In the genomic region with DNA sequence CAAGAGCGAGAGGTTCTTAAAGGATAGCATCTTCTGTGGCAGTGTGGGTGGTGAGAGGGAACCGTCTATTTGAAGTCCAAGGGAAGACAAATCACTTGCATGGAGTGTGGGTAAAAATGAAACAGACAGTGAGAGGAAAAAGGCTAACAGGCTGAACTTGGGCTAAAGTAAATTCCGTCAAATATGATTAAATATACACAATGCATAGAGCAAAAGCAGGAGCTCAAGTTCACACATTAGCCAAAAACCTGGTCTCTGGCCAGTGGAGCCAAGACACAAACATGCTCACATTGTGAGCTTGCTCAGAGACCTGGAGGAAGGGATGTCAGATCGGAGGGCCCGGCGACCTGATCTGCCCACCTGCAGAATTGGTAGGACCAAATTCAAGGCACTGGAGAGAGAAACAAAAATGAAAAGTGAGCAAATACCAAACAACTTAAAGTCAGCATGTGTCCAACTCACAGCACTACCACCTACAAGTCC, we compare ENCODE assay signal across 21 cellular contexts.
A peak's percentile ranks its signal among the peaks of the same experiment; 100 is the strongest.
DNase-seq lines count a peak whose midpoint lies in the region; ATAC-seq, FAIRE-seq and TF ChIP-seq lines count a peak whose summit lies in the region.
"Had no signal": no experiment of that assay in that cellular context is flagged by ENCODE, and none has a peak within 500 bp of the region (broad histone marks: within the 10 kb centered on the region; RNA-seq: fewer than 3 reads in every experiment).

No MANE protein-coding gene starts in this region.

- 0 out of 2 replicates have a peak overlapping the region, but pooled peaks have one; percentile 3 for H2AFZ ChIP-seq in OCI-LY7 (ENCODE audit: low read length)
- H2AFZ ChIP-seq in H1 (ENCODE audit: low read length) = 0 out of 2 replicates have a peak overlapping the region, but pooled peaks have one; percentile 52
- no peak overlapping the region for H2AFZ ChIP-seq in Karpas-422 (ENCODE audit: low read length)

- no TSS peak for BruUV-seq in OCI-LY7 (replicated peaks; lab: Mats Ljungman, UMichigan)

- no peak overlapping the region for H4K91ac ChIP-seq in H1 (replicated peaks; ENCODE audit: insufficient read length, low read length)

- H3K9me3 ChIP-seq in OCI-LY7 (ENCODE audit: low read length) (peaks cover 5% of the 10 kb centered on the region; the same call in 1 of the 2 replicates), H1 (ENCODE audit: insufficient read depth in 2 of 2, low read depth in 1 of 2, low read length in 1 of 2) (no peaks in the 10 kb centered on the region), sigmoid colon (no peaks in the 10 kb centered on the region), Karpas-422 (ENCODE audit: low read length) (no peaks in the 10 kb centered on the region)
- H3K9me3 ChIP-seq: MG63 had no signal

- H3K27ac Mint-ChIP-seq in mesothelial cell of epicardium = peak overlapping the region; percentile 66
- H3K27ac Mint-ChIP-seq in stimulated activated effector memory CD8-positive, alpha-beta T cell treated with anti-CD3 and anti-CD28 coated beads, Interleukin-12 subunit alpha, Interleukin-12 subunit beta, amount 100 ng/mL, for 72 hours = no peak overlapping the region
- H3K27ac Mint-ChIP-seq: B cell had no signal

- no peak for FAIRE-seq in H1 (lab: Jason Lieb, UNC)
- FAIRE-seq: A204.1, GM19239, RCC 7860 had no signal

- DNase-seq in OCI-LY7 (ENCODE audit: low spot score) (no peak), H1 (ENCODE audit: low read depth in 1 of 2, low spot score in 2 of 2) (no peak), mesothelial cell of epicardium (ENCODE audit: low spot score in 2 of 2, unreplicated experiment in 2 of 2) (no peak), sigmoid colon (no peak), Karpas-422 (no peak)
- DNase-seq in stimulated activated effector memory CD8-positive, alpha-beta T cell treated with anti-CD3 and anti-CD28 coated beads, Interleukin-12 subunit alpha, Interleukin-12 subunit beta, amount 100 ng/mL, for 72 hours (ENCODE audit: low spot score in 2 of 2) = no peak
- DNase-seq: EL, GF-D8, MG63, NCI-H1048, NCI-H1417 treated with DMSO at 0.1 percent for 48 hours, NCI-H187 treated with DMSO at 0.1 percent for 48 hours, NCI-H345, NCI-H524, NCI-H774, SW 1271 had no signal

- H3K14ac ChIP-seq in H1 (ENCODE audit: insufficient read length) = no peak overlapping the region

- no peaks in the 10 kb centered on the region for H4K20me1 ChIP-seq in OCI-LY7 (ENCODE audit: insufficient read depth, low read length)
- H4K20me1 ChIP-seq in H1 (replicated peaks in 1 of 2; ENCODE audit: control insufficient read depth in 1 of 2, insufficient read depth in 2 of 2, low read length in 2 of 2) = no peaks in the 10 kb centered on the region
- H4K20me1 ChIP-seq in Karpas-422 (ENCODE audit: insufficient read depth, low read depth, low read length) = no peaks in the 10 kb centered on the region

- H4K8ac ChIP-seq in H1 (ENCODE audit: extremely low read depth, insufficient read depth, low read length) = no peak overlapping the region

- H3K4me1 ChIP-seq in OCI-LY7 (ENCODE audit: insufficient read depth, low read length, poor library complexity, severe bottlenecking) (peaks cover 26% of the 10 kb centered on the region), H1 (replicated peaks in 1 of 4; ENCODE audit: control insufficient read depth in 3 of 4, insufficient read depth in 4 of 4, low read length in 3 of 4) (no peaks in the 10 kb centered on the region; a peak in 1 of 7 replicates), sigmoid colon (peaks cover 0 to 13% (median 0%) of the 10 kb centered on the region in 4 donors), Karpas-422 (ENCODE audit: low read length) (no peaks in the 10 kb centered on the region)

- H3K56ac ChIP-seq in H1 (replicated peaks; ENCODE audit: insufficient read length, low read depth, low read length) = no peak overlapping the region

- no peak overlapping the region for H3K23ac ChIP-seq in H1 (ENCODE audit: insufficient read length)

- H3K23me2 ChIP-seq in H1 (ENCODE audit: low read depth, low read length) = no peaks in the 10 kb centered on the region

- H3K4me2 ChIP-seq in OCI-LY7 (ENCODE audit: low read length) (no peak overlapping the region), H1 (ENCODE audit: insufficient read depth in 1 of 2, low read depth in 2 of 2, low read length in 2 of 2) (no peak overlapping the region), Karpas-422 (ENCODE audit: low read depth, low read length, poor library complexity, severe bottlenecking) (no peak overlapping the region)

- no peak overlapping the region for H3K4ac ChIP-seq in H1 (replicated peaks; ENCODE audit: insufficient read length, low read depth, low read length)

- no peak overlapping the region; the same call in 1 of the 2 replicates for H2BK12ac ChIP-seq in H1 (ENCODE audit: low read depth, low read length)

- no peak for ATAC-seq in GM19328 (IDR thresholded peaks at IDR 0.05; ENCODE audit: unreplicated experiment)
- no peak for ATAC-seq in stimulated activated effector memory CD8-positive, alpha-beta T cell treated with anti-CD3 and anti-CD28 coated beads, Interleukin-12 subunit alpha, Interleukin-12 subunit beta, amount 100 ng/mL, for 72 hours

- no peaks in the 10 kb centered on the region for H3K79me1 ChIP-seq in H1 (ENCODE audit: low read depth, low read length)

- no peaks in the 10 kb centered on the region for H3K9me3 Mint-ChIP-seq in mesothelial cell of epicardium
- H3K9me3 Mint-ChIP-seq in stimulated activated effector memory CD8-positive, alpha-beta T cell treated with anti-CD3 and anti-CD28 coated beads, Interleukin-12 subunit alpha, Interleukin-12 subunit beta, amount 100 ng/mL, for 72 hours = no peaks in the 10 kb centered on the region

- 0 out of 2 replicates have a peak overlapping the region, but pooled peaks have one; percentile 18 for H2BK20ac ChIP-seq in H1 (ENCODE audit: low read length)

- H3K27ac ChIP-seq in OCI-LY7 (ENCODE audit: low read depth, low read length, poor library complexity, severe bottlenecking) = no peak overlapping the region
- H3K27ac ChIP-seq in H1 (ENCODE audit: low read depth, low read length) = no peak overlapping the region
- H3K27ac ChIP-seq in sigmoid colon = peak overlapping the region in 3 of 4 donors; percentile 6 to 54 (median 42)
- no peak overlapping the region for H3K27ac ChIP-seq in Karpas-422 (ENCODE audit: low read length)

- no peak overlapping the region for H2BK5ac ChIP-seq in H1 (ENCODE audit: low read depth, low read length)

- CTCF ChIA-PET in OCI-LY7 (lab: Charles Lee; ENCODE audit: unreplicated experiment) = interaction anchor here (1.0 kb wide), 1 partner anchor 195 kb away, joined by 3 read pairs; no protein-coding TSS in a partner anchor
- CTCF ChIA-PET in H1 (lab: Charles Lee; ENCODE audit: partially characterized antibody) = interaction anchor here (1.2 to 1.7 kb wide), 3 partner anchors 17 to 200 kb away, joined by 3 to 6 read pairs (median 3); no protein-coding TSS in a partner anchor

- H3K27me3 ChIP-seq in H1 (replicated peaks in 1 of 4; ENCODE audit: control insufficient read depth in 3 of 4, extremely low read depth in 1 of 4, insufficient read depth in 3 of 4, low read length in 3 of 4) = no peaks in the 10 kb centered on the region
- no peaks in the 10 kb centered on the region for H3K27me3 ChIP-seq in sigmoid colon
- no peaks in the 10 kb centered on the region for H3K27me3 ChIP-seq in Karpas-422 (ENCODE audit: low read length)
- H3K27me3 ChIP-seq: MG63 had no signal

- H3K9me2 ChIP-seq in OCI-LY7 (ENCODE audit: insufficient read depth, low read length) (no peaks in the 10 kb centered on the region), Karpas-422 (replicated peaks; ENCODE audit: insufficient read depth, low read length) (no peaks in the 10 kb centered on the region)

- H2AK5ac ChIP-seq in H1 (ENCODE audit: low read depth, low read length) = no peak overlapping the region

- H3K36me3 Mint-ChIP-seq in mesothelial cell of epicardium = no peaks in the 10 kb centered on the region
- H3K36me3 Mint-ChIP-seq in stimulated activated effector memory CD8-positive, alpha-beta T cell treated with anti-CD3 and anti-CD28 coated beads, Interleukin-12 subunit alpha, Interleukin-12 subunit beta, amount 100 ng/mL, for 72 hours = no peaks in the 10 kb centered on the region

- TF ChIP-seq POLR2A in H1 (IDR thresholded peaks at IDR 0.05; ENCODE audit: control extremely low read depth in 1 of 2, low read depth in 2 of 2, low read length in 2 of 2) (no peak), sigmoid colon (IDR thresholded peaks at IDR 0.05) (no peak)

- H3K9ac ChIP-seq in H1 (replicated peaks in 1 of 4; ENCODE audit: extremely low read depth in 1 of 4, low read depth in 3 of 4, low read length in 3 of 4) (no peak overlapping the region), Karpas-422 (ENCODE audit: low read length) (no peak overlapping the region)

- POLR2A ChIA-PET in OCI-LY7 (lab: Charles Lee) (interaction anchor here (1.3 kb wide), 1 partner anchor 214 kb away, joined by 4 read pairs; no protein-coding TSS in a partner anchor), H1 (lab: Charles Lee; ENCODE audit: partially characterized antibody) (no interaction called here)

- H3K36me3 ChIP-seq in OCI-LY7 (ENCODE audit: insufficient read depth, low read length) (no peaks in the 10 kb centered on the region), H1 (ENCODE audit: control insufficient read depth in 2 of 4, insufficient read depth in 4 of 4, low read length in 3 of 4) (no peaks in the 10 kb centered on the region), sigmoid colon (no peaks in the 10 kb centered on the region), Karpas-422 (ENCODE audit: insufficient read depth, low read length) (no peaks in the 10 kb centered on the region)
- H3K36me3 ChIP-seq: MG63 had no signal

- H3K4me3 Mint-ChIP-seq in mesothelial cell of epicardium = no peak overlapping the region
- no peak overlapping the region for H3K4me3 Mint-ChIP-seq in stimulated activated effector memory CD8-positive, alpha-beta T cell treated with anti-CD3 and anti-CD28 coated beads, Interleukin-12 subunit alpha, Interleukin-12 subunit beta, amount 100 ng/mL, for 72 hours
- H3K4me3 Mint-ChIP-seq: B cell had no signal

- TF ChIP-seq EP300 in H1 (IDR thresholded peaks at IDR 0.05; ENCODE audit: borderline replicate concordance in 1 of 2, low read depth in 2 of 2, low read length in 2 of 2) = no peak
- no peak for TF ChIP-seq EP300 in sigmoid colon (IDR thresholded peaks at IDR 0.05)

- TF ChIP-seq RAD21 in H1 (IDR thresholded peaks at IDR 0.05 in 1 of 2, conservative IDR thresholded peaks at IDR 0.05 in 1 of 2; ENCODE audit: low read depth in 2 of 2, low read length in 2 of 2) = no peak

- WGBS in H1 (ENCODE audit: extremely low coverage in 1 of 2, insufficient coverage in 1 of 2, insufficient read length in 1 of 2, insufficient replicate concordance in 2 of 2, low coverage in 1 of 2, low lambda C conversion rate in 2 of 2, missing lambda C conversion rate in 1 of 2), 2 experiments = 80% methylated on average over 6 of the region's 6 CpGs; no CpG with 5 or more reads in 1 of the 2 experiments
- WGBS in sigmoid colon, 2 donors = 85 to 89% methylated on average over 6 of the region's 6 CpGs

- no peak for TF ChIP-seq CTCF in OCI-LY7 (conservative IDR thresholded peaks at IDR 0.05; ENCODE audit: low read length)
- no peak for TF ChIP-seq CTCF in H1 (IDR thresholded peaks at IDR 0.05; ENCODE audit: control extremely low read depth in 1 of 3, insufficient read depth in 1 of 3, low read depth in 1 of 3, low read length in 3 of 3)
- no peak for TF ChIP-seq CTCF in mesothelial cell of epicardium (IDR thresholded peaks at IDR 0.05; ENCODE audit: unreplicated experiment)
- no peak for TF ChIP-seq CTCF in sigmoid colon (IDR thresholded peaks at IDR 0.05)

- H2BK15ac ChIP-seq in H1 (ENCODE audit: low read length) = no peak overlapping the region

- no peaks in the 10 kb centered on the region for H3K27me3 Mint-ChIP-seq in mesothelial cell of epicardium (ENCODE audit: low read depth)

- no peaks in the 10 kb centered on the region for H3K79me2 ChIP-seq in OCI-LY7 (ENCODE audit: insufficient read depth, low read depth, low read length)
- no peaks in the 10 kb centered on the region for H3K79me2 ChIP-seq in H1 (ENCODE audit: control insufficient read depth in 1 of 2, insufficient read depth in 2 of 2, low read length in 2 of 2)
- no peaks in the 10 kb centered on the region for H3K79me2 ChIP-seq in Karpas-422 (ENCODE audit: low read length)

- H2BK120ac ChIP-seq in H1 (replicated peaks; ENCODE audit: low read depth, low read length) = no peak overlapping the region

- H4K5ac ChIP-seq in H1 (ENCODE audit: insufficient read length, low read depth, low read length) = no peak overlapping the region

- intact Hi-C loops in OCI-LY7 (cut with micrococcal nuclease; ENCODE audit: unreplicated experiment) = no loop called here
- intact Hi-C loops in sigmoid colon (cut with DNase I) = no loop called here

- H3K4me3 ChIP-seq in OCI-LY7 (ENCODE audit: low read depth, low read length, poor library complexity, severe bottlenecking) (no peak overlapping the region), H1 (ENCODE audit: extremely low read depth in 1 of 4, insufficient read depth in 2 of 4, low read depth in 3 of 4, low read length in 4 of 4) (no peak overlapping the region), sigmoid colon (no peak overlapping the region), Karpas-422 (ENCODE audit: low read length) (no peak overlapping the region)
- H3K4me3 ChIP-seq: MG63 had no signal

- no peak overlapping the region for H3K18ac ChIP-seq in H1 (ENCODE audit: extremely low read depth, low read length)

- peaks cover 14% of the 10 kb centered on the region for H3K4me1 Mint-ChIP-seq in mesothelial cell of epicardium
- no peaks in the 10 kb centered on the region for H3K4me1 Mint-ChIP-seq in stimulated activated effector memory CD8-positive, alpha-beta T cell treated with anti-CD3 and anti-CD28 coated beads, Interleukin-12 subunit alpha, Interleukin-12 subunit beta, amount 100 ng/mL, for 72 hours
- H3K4me1 Mint-ChIP-seq: B cell had no signal

Comparison
In these comparisons a context has a peak if more than half of its experiments do, and no peak if none do; other contexts are left out.
1. H3K27ac ChIP-seq: peak in sigmoid colon (3 of 4); none in OCI-LY7 (single experiment), H1 (single experiment) and Karpas-422 (single experiment).